In the genomic region with DNA sequence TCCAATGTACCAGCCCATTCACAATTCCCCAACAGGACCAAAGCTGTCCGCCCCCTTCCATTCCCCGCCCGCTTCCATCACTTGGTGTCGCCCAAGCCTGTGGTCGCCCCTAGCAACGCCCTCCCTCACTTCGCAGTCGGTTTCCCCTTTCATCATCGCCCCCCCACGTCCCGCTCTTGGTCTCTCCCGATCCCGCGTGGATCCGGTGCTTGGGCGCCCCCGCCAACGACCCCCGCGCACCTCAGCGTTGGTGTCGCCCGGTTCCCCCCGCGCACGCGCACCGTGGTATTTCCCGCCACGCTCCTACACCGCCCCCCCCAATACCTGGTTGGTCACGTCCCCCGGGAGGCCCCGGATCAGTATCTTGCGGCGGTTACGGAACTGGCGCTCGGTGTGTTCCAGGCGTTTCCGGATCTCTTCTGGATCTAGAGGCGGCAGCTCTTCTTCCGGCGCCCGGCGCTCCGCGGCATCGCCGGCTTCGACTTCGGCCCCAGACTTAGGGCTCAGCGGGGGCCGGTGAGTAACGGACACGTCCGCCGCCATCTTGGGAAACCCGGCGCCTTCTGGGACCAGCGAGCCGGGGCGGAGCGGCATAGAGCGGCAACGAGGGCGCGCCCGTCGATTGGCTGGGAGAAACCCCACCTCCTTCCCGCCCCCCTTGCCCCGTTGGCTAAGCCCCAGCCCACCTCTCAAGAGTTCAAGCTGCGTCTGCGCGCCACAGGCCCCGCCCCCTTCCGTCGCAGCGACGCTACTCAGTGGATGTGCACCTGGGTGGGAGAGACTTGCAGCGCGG, we compare ENCODE assay signal across 1 cellular context.
TF ChIP-seq lines count a peak whose summit lies in the region.

RAVER1 (minus strand) TSS at position 565 of the 793 bp plus-strand sequence; CDS start at position 543, 22 bp downstream.

TF ChIP-seq in K562, 482 proteins besides CTCF, POLR2A, EP300 and RAD21 (continued from another document and continues in another):
- TF ChIP-seq, protein P1, sequence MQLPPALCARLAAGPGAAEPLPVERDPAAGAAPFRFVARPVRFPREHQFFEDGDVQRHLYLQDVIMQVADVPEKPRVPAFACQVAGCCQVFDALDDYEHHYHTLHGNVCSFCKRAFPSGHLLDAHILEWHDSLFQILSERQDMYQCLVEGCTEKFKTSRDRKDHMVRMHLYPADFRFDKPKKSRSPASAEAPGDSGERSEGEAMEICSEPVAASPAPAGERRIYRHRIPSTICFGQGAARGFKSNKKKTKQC (CRISPR knock-in tag; IDR thresholded peaks at IDR 0.05), result peak; percentile 52
- TF ChIP-seq, protein P2, sequence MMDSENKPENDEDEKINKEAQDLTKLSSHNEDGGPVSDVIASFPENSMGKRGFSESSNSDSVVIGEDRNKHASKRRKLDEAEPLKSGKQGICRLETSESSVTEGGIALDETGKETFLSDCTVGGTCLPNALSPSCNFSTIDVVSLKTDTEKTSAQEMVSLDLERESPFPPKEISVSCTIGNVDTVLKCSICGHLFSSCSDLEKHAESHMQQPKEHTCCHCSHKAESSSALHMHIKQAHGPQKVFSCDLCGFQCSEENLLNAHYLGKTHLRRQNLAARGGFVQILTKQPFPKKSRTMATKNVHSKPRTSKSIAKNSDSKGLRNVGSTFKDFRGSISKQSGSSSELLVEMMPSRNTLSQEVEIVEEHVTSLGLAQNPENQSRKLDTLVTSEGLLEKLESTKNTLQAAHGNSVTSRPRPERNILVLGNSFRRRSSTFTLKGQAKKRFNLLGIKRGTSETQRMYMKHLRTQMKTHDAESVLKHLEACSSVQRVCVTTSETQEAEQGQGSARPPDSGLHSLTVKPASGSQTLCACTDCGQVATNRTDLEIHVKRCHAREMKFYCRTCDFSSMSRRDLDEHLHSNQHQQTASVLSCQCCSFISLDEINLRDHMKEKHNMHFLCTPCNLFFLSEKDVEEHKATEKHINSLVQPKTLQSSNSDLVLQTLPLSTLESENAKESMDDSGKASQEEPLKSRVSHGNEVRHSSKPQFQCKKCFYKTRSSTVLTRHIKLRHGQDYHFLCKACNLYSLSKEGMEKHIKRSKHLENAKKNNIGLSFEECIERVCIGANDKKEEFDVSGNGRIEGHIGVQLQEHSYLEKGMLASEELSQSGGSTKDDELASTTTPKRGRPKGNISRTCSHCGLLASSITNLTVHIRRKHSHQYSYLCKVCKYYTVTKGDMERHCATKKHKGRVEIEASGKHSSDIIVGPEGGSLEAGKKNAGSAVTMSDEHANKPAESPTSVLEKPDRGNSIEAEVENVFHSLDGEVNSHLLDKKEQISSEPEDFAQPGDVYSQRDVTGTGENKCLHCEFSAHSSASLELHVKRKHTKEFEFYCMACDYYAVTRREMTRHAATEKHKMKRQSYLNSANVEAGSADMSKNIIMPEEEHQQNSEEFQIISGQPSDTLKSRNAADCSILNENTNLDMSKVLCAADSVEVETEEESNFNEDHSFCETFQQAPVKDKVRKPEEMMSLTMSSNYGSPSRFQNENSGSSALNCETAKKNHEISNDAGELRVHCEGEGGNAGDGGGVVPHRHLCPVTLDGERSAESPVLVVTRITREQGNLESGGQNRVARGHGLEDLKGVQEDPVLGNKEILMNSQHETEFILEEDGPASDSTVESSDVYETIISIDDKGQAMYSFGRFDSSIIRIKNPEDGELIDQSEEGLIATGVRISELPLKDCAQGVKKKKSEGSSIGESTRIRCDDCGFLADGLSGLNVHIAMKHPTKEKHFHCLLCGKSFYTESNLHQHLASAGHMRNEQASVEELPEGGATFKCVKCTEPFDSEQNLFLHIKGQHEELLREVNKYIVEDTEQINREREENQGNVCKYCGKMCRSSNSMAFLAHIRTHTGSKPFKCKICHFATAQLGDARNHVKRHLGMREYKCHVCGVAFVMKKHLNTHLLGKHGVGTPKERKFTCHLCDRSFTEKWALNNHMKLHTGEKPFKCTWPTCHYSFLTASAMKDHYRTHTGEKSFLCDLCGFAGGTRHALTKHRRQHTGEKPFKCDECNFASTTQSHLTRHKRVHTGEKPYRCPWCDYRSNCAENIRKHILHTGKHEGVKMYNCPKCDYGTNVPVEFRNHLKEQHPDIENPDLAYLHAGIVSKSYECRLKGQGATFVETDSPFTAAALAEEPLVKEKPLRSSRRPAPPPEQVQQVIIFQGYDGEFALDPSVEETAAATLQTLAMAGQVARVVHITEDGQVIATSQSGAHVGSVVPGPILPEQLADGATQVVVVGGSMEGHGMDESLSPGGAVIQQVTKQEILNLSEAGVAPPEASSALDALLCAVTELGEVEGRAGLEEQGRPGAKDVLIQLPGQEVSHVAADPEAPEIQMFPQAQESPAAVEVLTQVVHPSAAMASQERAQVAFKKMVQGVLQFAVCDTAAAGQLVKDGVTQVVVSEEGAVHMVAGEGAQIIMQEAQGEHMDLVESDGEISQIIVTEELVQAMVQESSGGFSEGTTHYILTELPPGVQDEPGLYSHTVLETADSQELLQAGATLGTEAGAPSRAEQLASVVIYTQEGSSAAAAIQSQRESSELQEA (IDR thresholded peaks at IDR 0.05; ENCODE audit: low read depth), result no peak
- TF ChIP-seq OTX1 (CRISPR knock-in tag; IDR thresholded peaks at IDR 0.05) (peak; percentile 42; the same call in 1 of the 2 replicates), ZNF696 (CRISPR knock-in tag; conservative IDR thresholded peaks at IDR 0.05) (no peak), SP1 (CRISPR knock-in tag; IDR thresholded peaks at IDR 0.05) (peak; percentile 85), MTA1 (IDR thresholded peaks at IDR 0.05; ENCODE audit: borderline replicate concordance) (0 out of 2 replicates have a peak, but pooled peaks have one; percentile 26), SMARCE1 (IDR thresholded peaks at IDR 0.05) (peak; percentile 45; the same call in 1 of the 2 replicates), HDAC6 (IDR thresholded peaks at IDR 0.05; ENCODE audit: low read depth, low read length) (no peak), BHLHE40 (IDR thresholded peaks at IDR 0.05; ENCODE audit: low read length) (peak; percentile 83), SETDB1 (IDR thresholded peaks at IDR 0.05; ENCODE audit: low read length) (no peak), DEAF1 (CRISPR knock-in tag; IDR thresholded peaks at IDR 0.05) (no peak), SOX6 (IDR thresholded peaks at IDR 0.05) (0 out of 2 replicates have a peak, but pooled peaks have one; percentile 9), ZNF239 (CRISPR knock-in tag; IDR thresholded peaks at IDR 0.05) (no peak), NFIC (IDR thresholded peaks at IDR 0.05) (peak; percentile 32; the same call in 1 of the 2 replicates), HDAC3 (IDR thresholded peaks at IDR 0.05; ENCODE audit: borderline replicate concordance, partially characterized antibody) (no peak), ZNF57 (CRISPR knock-in tag; IDR thresholded peaks at IDR 0.05) (no peak), ZNF384 (IDR thresholded peaks at IDR 0.05; ENCODE audit: low read depth, low read length) (0 out of 2 replicates have a peak, but pooled peaks have one; percentile 4), RUNX1 (IDR thresholded peaks at IDR 0.05; ENCODE audit: low read depth) (no peak), SMC3 (conservative IDR thresholded peaks at IDR 0.05; ENCODE audit: insufficient read depth, low read depth, low read length) (no peak), CHD1 (IDR thresholded peaks at IDR 0.05; ENCODE audit: low read length) (peak; percentile 38), PRMT5 (CRISPR knock-in tag; IDR thresholded peaks at IDR 0.05) (peak; percentile 90), ZNF785 (CRISPR knock-in tag; IDR thresholded peaks at IDR 0.05) (no peak), IFI16 (CRISPR knock-in tag; IDR thresholded peaks at IDR 0.05) (no peak), E4F1 (CRISPR knock-in tag; IDR thresholded peaks at IDR 0.05; ENCODE audit: borderline replicate concordance) (no peak), C11orf30 (IDR thresholded peaks at IDR 0.05; ENCODE audit: low read depth) (peak; percentile 93), PREB (CRISPR knock-in tag; IDR thresholded peaks at IDR 0.05) (no peak), MEF2A (IDR thresholded peaks at IDR 0.05; ENCODE audit: control insufficient read depth, low read depth, low read length) (no peak)
- TF ChIP-seq, protein P3, sequence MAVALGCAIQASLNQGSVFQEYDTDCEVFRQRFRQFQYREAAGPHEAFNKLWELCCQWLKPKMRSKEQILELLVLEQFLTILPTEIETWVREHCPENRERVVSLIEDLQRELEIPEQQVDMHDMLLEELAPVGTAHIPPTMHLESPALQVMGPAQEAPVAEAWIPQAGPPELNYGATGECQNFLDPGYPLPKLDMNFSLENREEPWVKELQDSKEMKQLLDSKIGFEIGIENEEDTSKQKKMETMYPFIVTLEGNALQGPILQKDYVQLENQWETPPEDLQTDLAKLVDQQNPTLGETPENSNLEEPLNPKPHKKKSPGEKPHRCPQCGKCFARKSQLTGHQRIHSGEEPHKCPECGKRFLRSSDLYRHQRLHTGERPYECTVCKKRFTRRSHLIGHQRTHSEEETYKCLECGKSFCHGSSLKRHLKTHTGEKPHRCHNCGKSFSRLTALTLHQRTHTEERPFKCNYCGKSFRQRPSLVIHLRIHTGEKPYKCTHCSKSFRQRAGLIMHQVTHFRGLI (CRISPR knock-in tag; IDR thresholded peaks at IDR 0.05), result no peak
- TF ChIP-seq, protein P4, sequence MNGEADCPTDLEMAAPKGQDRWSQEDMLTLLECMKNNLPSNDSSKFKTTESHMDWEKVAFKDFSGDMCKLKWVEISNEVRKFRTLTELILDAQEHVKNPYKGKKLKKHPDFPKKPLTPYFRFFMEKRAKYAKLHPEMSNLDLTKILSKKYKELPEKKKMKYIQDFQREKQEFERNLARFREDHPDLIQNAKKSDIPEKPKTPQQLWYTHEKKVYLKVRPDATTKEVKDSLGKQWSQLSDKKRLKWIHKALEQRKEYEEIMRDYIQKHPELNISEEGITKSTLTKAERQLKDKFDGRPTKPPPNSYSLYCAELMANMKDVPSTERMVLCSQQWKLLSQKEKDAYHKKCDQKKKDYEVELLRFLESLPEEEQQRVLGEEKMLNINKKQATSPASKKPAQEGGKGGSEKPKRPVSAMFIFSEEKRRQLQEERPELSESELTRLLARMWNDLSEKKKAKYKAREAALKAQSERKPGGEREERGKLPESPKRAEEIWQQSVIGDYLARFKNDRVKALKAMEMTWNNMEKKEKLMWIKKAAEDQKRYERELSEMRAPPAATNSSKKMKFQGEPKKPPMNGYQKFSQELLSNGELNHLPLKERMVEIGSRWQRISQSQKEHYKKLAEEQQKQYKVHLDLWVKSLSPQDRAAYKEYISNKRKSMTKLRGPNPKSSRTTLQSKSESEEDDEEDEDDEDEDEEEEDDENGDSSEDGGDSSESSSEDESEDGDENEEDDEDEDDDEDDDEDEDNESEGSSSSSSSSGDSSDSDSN (IDR thresholded peaks at IDR 0.05; ENCODE audit: borderline replicate concordance in 1 of 2, low read depth in 2 of 2, low read length in 2 of 2), result peak; percentile 53 to 70; a peak in 1 of 4 replicates
